In the genomic region with DNA sequence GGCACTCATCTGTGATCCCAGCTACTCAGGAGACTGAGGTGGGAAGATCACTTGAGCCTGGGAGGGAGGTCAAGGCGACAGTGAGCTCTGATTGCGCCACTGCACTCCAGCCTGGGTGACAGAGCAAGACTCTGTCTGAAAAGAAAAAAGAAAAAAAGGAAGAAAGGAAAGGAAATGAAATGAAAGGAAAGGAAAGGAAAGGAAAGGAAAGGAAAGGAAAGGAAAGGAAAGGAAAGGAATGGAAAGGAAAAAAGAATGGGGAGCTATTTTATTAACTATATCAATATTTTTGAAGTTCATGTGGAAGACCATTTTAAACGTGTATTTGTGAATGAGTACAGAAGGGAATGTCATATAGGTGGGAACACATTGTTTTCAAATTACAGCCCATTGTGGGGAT, we compare ENCODE assay signal across 16 cellular contexts.
"Had no signal": no experiment of that assay in that cellular context is flagged by ENCODE, and none has a peak within 500 bp of the region (broad histone marks: within the 10 kb centered on the region; RNA-seq: fewer than 3 reads in every experiment).

No MANE protein-coding gene starts in this region.

- H3K36me3 Mint-ChIP-seq: naive B cell had no signal

- H3K4me3 ChIP-seq: lung, tibial nerve had no signal

- H3K27me3 ChIP-seq: tibial nerve had no signal

- H3K27ac Mint-ChIP-seq: activated CD8-positive, alpha-beta T cell treated with anti-CD3 and anti-CD28 coated beads for 36 hours; activated T-cell treated with anti-CD3 and anti-CD28 coated beads, Interleukin-2, amount 50 U/mL, for 72 hours had no signal

- H3K27me3 Mint-ChIP-seq: naive B cell had no signal

- H3K9me3 ChIP-seq: tibial nerve had no signal

- H3K27ac ChIP-seq: WERI-Rb-1 had no signal

- H3K4me3 Mint-ChIP-seq: activated CD8-positive, alpha-beta T cell treated with anti-CD3 and anti-CD28 coated beads for 36 hours; activated T-cell treated with anti-CD3 and anti-CD28 coated beads, Interleukin-2, amount 50 U/mL, for 72 hours; naive B cell had no signal

- DNase-seq: activated CD4-positive, alpha-beta T cell treated with anti-CD3 and anti-CD28 coated beads for 4 hours; activated CD8-positive, alpha-beta memory T cell treated with anti-CD3 and anti-CD28 coated beads, Interleukin-2, amount 50 U/mL, for 4 hours; activated CD8-positive, alpha-beta T cell treated with anti-CD3 and anti-CD28 coated beads for 36 hours; activated gamma-delta T cell treated with Interleukin-2 at 50 U/mL for 16 hours; activated T-cell treated with anti-CD3 and anti-CD28 coated beads, Interleukin-2, amount 50 U/mL, for 72 hours; central memory CD4-positive, alpha-beta T cell; cortex of kidney; hippocampal formation; kidney glomerular epithelial cell; naive B cell; occipital lobe; stimulated activated CD4-positive, alpha-beta T cell treated with anti-CD3 and anti-CD28 coated beads, Interleukin-2, amount 100 ng/mL, for 48 hours; T1000; WERI-Rb-1 had no signal

- H3K36me3 ChIP-seq: tibial nerve, WERI-Rb-1 had no signal
